8 cellular contexts compared by ENCODE assay signal in genomic region chr1:2414297-2414958, GRCh38. TPM values are rescaled to one million over a fixed set of nuclear protein-coding genes. Genes with fewer than 3 reads are reported as not detected.
DNase-seq lines count a peak whose midpoint lies in the region; ATAC-seq and TF ChIP-seq lines count a peak whose summit lies in the region.

No MANE protein-coding gene starts in this region.

- intact Hi-C loops in sigmoid colon (cut with DNase I) = loop anchor here (1.0 to 10.0 kb wide), 8 partner anchors 134 to 1488 kb away; partner anchors contain the start of genes C1orf174, CALML6, CEP104 and DFFB

- no peak for TF ChIP-seq POLR2A in sigmoid colon (IDR thresholded peaks at IDR 0.05)

- 3% methylated on average over 24 of the region's 25 CpGs for WGBS in hepatocyte (ENCODE audit: low lambda C conversion rate, missing lambda C conversion rate)
- WGBS in sigmoid colon, 2 donors = 1 to 3% methylated on average over 25 of the region's 25 CpGs

- H3K9me3 ChIP-seq in hepatocyte (ENCODE audit: low read depth) (no peaks in the 10 kb centered on the region), sigmoid colon (no peaks in the 10 kb centered on the region)

- H3K4me2 ChIP-seq in hepatocyte = peak overlapping the region; percentile 99

- H3K9me2 ChIP-seq in hepatocyte (replicated peaks; ENCODE audit: insufficient read depth) = no peaks in the 10 kb centered on the region

- no peaks in the 10 kb centered on the region for H3K27me3 Mint-ChIP-seq in T-helper 2 cell treated with Interferon-gamma antibody and Interleukin-4, amounts not matched to agents 5 μg/mL and 100 μg/mL, for 36 hours (ENCODE audit: low read depth)

- H3K9me3 Mint-ChIP-seq in T-helper 2 cell treated with Interferon-gamma antibody and Interleukin-4, amounts not matched to agents 5 μg/mL and 100 μg/mL, for 36 hours = no peaks in the 10 kb centered on the region

- H3K4me3 ChIP-seq in GM12864 (ENCODE audit: low read depth, low read length) (peak overlapping the region; percentile 80), hepatocyte (no peak overlapping the region), sigmoid colon (no peak overlapping the region)

- DNase-seq in GM12864 (ENCODE audit: low read depth) (peak; percentile 42), NCI-H1105 (lab: John Stamatoyannopoulos, UW) (peak; percentile 52), anterior cingulate cortex (lab: John Stamatoyannopoulos, UW) (peak in 57 of 58 donors; percentile 24 to 85 (median 57)), hepatocyte (ENCODE audit: low spot score) (peak; percentile 86), sigmoid colon (peak; percentile 88)
- DNase-seq in T-helper 2 cell treated with Interferon-gamma antibody and Interleukin-4, amounts not matched to agents 5 μg/mL and 100 μg/mL, for 36 hours (ENCODE audit: low spot score) = peak; percentile 72

- TF ChIP-seq CTCF in GM12864 (IDR thresholded peaks at IDR 0.05; ENCODE audit: low read depth, low read length, missing control alignments) (peak; percentile 88), hepatocyte (IDR thresholded peaks at IDR 0.05; ENCODE audit: poor library complexity) (peak; percentile 88), sigmoid colon (IDR thresholded peaks at IDR 0.05) (peak; percentile 92 to 97 (median 94))

- no peak for TF ChIP-seq EP300 in sigmoid colon (IDR thresholded peaks at IDR 0.05)

- peaks cover 3% of the 10 kb centered on the region for H3K36me3 Mint-ChIP-seq in T-helper 2 cell treated with Interferon-gamma antibody and Interleukin-4, amounts not matched to agents 5 μg/mL and 100 μg/mL, for 36 hours (ENCODE audit: low read depth)

- peaks cover 4% of the 10 kb centered on the region for H3K27me3 ChIP-seq in hepatocyte
- peaks cover 6 to 40% (median 32%) of the 10 kb centered on the region in 3 donors for H3K27me3 ChIP-seq in sigmoid colon

- H2AFZ ChIP-seq in hepatocyte = no peak overlapping the region

- H3K27ac ChIP-seq in hepatocyte = peak overlapping the region; percentile 99
- peak overlapping the region in 3 of 4 donors; percentile 22 to 93 (median 91) for H3K27ac ChIP-seq in sigmoid colon

- H3K79me2 ChIP-seq in hepatocyte = peaks cover 15% of the 10 kb centered on the region

- ATAC-seq in HG03460 (IDR thresholded peaks at IDR 0.05; ENCODE audit: unreplicated experiment) = no peak
- no peak for ATAC-seq in HG02852 (IDR thresholded peaks at IDR 0.05; ENCODE audit: unreplicated experiment)

- H3K36me3 ChIP-seq in hepatocyte (replicated peaks; ENCODE audit: insufficient read depth, low read depth) (no peaks in the 10 kb centered on the region), sigmoid colon (no peaks in the 10 kb centered on the region)

- H3K27ac Mint-ChIP-seq in T-helper 2 cell treated with Interferon-gamma antibody and Interleukin-4, amounts not matched to agents 5 μg/mL and 100 μg/mL, for 36 hours = peak overlapping the region; percentile 76

- H3K4me1 ChIP-seq in hepatocyte (ENCODE audit: insufficient read depth) (peaks cover 22% of the 10 kb centered on the region), sigmoid colon (peaks cover 0 to 31% (median 26%) of the 10 kb centered on the region in 4 donors)

- no peaks in the 10 kb centered on the region for H4K20me1 ChIP-seq in hepatocyte (ENCODE audit: insufficient read depth, poor library complexity, severe bottlenecking)

- peaks cover 24% of the 10 kb centered on the region for H3K4me1 Mint-ChIP-seq in T-helper 2 cell treated with Interferon-gamma antibody and Interleukin-4, amounts not matched to agents 5 μg/mL and 100 μg/mL, for 36 hours (ENCODE audit: low read depth)

- peak overlapping the region; percentile 86 for H3K4me3 Mint-ChIP-seq in T-helper 2 cell treated with Interferon-gamma antibody and Interleukin-4, amounts not matched to agents 5 μg/mL and 100 μg/mL, for 36 hours

RNA-seq across cellular contexts. Expression of gene PEX10, which starts 2.1 kb away (rescaled TPM):
- total RNA-seq in hepatocyte (25.5 and 31.6 TPM in 2 replicates), sigmoid colon (10 to 100 TPM; 12.8 to 17.0 (median 15.0) TPM)
- polyA plus RNA-seq in hepatocyte (24.7 and 25.9 TPM in 2 replicates), sigmoid colon (10 to 100 TPM in 2 of 3 donors, 1 to 10 TPM in 1; 9.9 to 21.9 (median 12.6) TPM)

RNA-seq across cellular contexts. Expression of gene RER1, which starts 22.8 kb away (rescaled TPM):
- total RNA-seq in hepatocyte (89.5 and 123 TPM in 2 replicates), sigmoid colon (10 to 100 TPM; 49.0 to 56.2 (median 50.7) TPM)
- polyA plus RNA-seq in hepatocyte (227 and 237 TPM in 2 replicates), sigmoid colon (100 to 1,000 TPM in 1 of 3 donors, 10 to 100 TPM in 2; 40.8 to 113 (median 52.2) TPM)

RNA-seq across cellular contexts. Expression of gene MORN1, which starts 23.1 kb away (rescaled TPM):
- total RNA-seq in hepatocyte (4.0 and 9.4 TPM in 2 replicates), sigmoid colon (1 to 10 TPM; 6.2 to 9.1 (median 6.7) TPM)
- polyA plus RNA-seq in hepatocyte (4.5 and 7.8 TPM in 2 replicates), sigmoid colon (1 to 10 TPM; 2.4 to 9.1 (median 2.5) TPM)
